In the genomic region with DNA sequence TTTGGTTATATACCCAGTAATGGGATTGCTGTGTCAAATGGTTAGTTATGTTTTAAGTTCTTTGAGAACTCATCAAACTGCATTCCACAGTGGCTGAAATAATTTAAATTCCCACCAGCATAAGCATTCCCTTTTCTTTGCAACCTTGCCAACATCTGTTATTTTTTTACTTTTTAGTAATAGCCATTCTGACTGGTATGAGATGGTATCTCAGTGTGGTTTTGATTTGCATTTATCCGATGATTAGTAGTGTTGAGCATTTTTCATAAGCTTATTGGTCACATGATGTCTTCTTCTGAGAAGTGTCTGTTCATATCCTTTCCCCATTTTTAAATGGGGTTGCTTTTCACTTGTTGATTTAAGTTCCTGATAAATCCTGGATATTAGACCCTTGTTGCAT, we compare ENCODE assay signal across 17 cellular contexts.
"Had no signal": no experiment of that assay in that cellular context is flagged by ENCODE, and none has a peak within 500 bp of the region (broad histone marks: within the 10 kb centered on the region; RNA-seq: fewer than 3 reads in every experiment).

No MANE protein-coding gene starts in this region.

- DNase-seq: activated CD4-positive, alpha-beta T cell treated with anti-CD3 and anti-CD28 coated beads for 36 hours; activated CD8-positive, alpha-beta memory T cell treated with anti-CD3 and anti-CD28 coated beads, Interleukin-2, amount 50 U/mL, for 4 hours; activated CD8-positive, alpha-beta T cell treated with anti-CD3 and anti-CD28 coated beads for 36 hours; activated gamma-delta T cell treated with Interleukin-2 at 50 U/mL for 16 hours; activated T-cell treated with anti-CD3 and anti-CD28 coated beads, Interleukin-2, amount 50 U/mL, for 72 hours; central memory CD4-positive, alpha-beta T cell; effector CD4-positive, alpha-beta T cell; left lung; mesenchymal stem cell; sigmoid colon; stimulated activated CD4-positive, alpha-beta T cell treated with anti-CD3 and anti-CD28 coated beads, Interleukin-12 subunit alpha, Interleukin-12 subunit beta, amount 100 ng/mL, for 4 hours; stimulated activated naive CD4-positive, alpha-beta T cell treated with Interleukin-2 at 50 U/mL for 16 hours; T-cell; T1000; upper lobe of right lung had no signal

- H3K27me3 ChIP-seq: ascending aorta, left lung, sigmoid colon, upper lobe of right lung had no signal

- H3K27ac ChIP-seq: ascending aorta, coronary artery, left lung, sigmoid colon, upper lobe of right lung had no signal

- H3K9me3 ChIP-seq: ascending aorta, sigmoid colon, upper lobe of right lung had no signal

- H3K4me1 ChIP-seq: ascending aorta, left lung, sigmoid colon, upper lobe of right lung had no signal

- ATAC-seq: activated CD4-positive, alpha-beta T cell treated with anti-CD3 and anti-CD28 coated beads for 36 hours; activated CD8-positive, alpha-beta T cell treated with anti-CD3 and anti-CD28 coated beads for 36 hours; activated T-cell treated with anti-CD3 and anti-CD28 coated beads, Interleukin-2, amount 50 U/mL, for 72 hours; left lung; T-cell; upper lobe of right lung had no signal

- H3K36me3 ChIP-seq: ascending aorta, left lung, sigmoid colon, upper lobe of right lung had no signal

- H3K4me3 ChIP-seq: ascending aorta, coronary artery, left lung, sigmoid colon, upper lobe of right lung had no signal
